ENCODE assay signal across 8 cellular contexts in genomic region chr19:49427855-49428546, GRCh38. TPM values are rescaled to one million over a fixed set of nuclear protein-coding genes. Genes with fewer than 3 reads are reported as not detected.
DNase-seq lines count a peak whose midpoint lies in the region; TF ChIP-seq lines count a peak whose summit lies in the region.

No MANE protein-coding gene starts in this region.

- DNase-seq in GM10248 (ENCODE audit: extremely low spot score) (peak; percentile 50), immature natural killer cell (peak in 1 of 3 donors; percentile 40), inferior parietal cortex (ENCODE audit: extremely low spot score) (no peak), T1000 (lab: John Stamatoyannopoulos, UW) (no peak), SKM-1 (lab: John Stamatoyannopoulos, UW; ENCODE audit: unreplicated experiment) (no peak), GF-D8 (lab: John Stamatoyannopoulos, UW) (no peak)
- peak; percentile 25 for DNase-seq in T-helper 2 cell treated with Interferon-gamma antibody and Interleukin-4, amounts not matched to agents 5 μg/mL and 100 μg/mL, for 36 hours (ENCODE audit: low spot score)

- POLR2A ChIA-PET in GM10248 (lab: Yijun Ruan, JAX), result interaction anchor here (0.5 kb wide), 1 partner anchor 24 kb away, joined by 4 read pairs; the partner anchor contains the start of gene PIH1D1

- no peak for TF ChIP-seq CTCF in 22Rv1 (IDR thresholded peaks at IDR 0.05)
- TF ChIP-seq CTCF in GM10248 (IDR thresholded peaks at IDR 0.05; ENCODE audit: control extremely low read depth, extremely low read depth, low read depth, missing control alignments), result no peak

- H3K4me1 Mint-ChIP-seq in T-helper 2 cell treated with Interferon-gamma antibody and Interleukin-4, amounts not matched to agents 5 μg/mL and 100 μg/mL, for 36 hours (ENCODE audit: low read depth), result peaks cover 41% of the 10 kb centered on the region
- peaks cover 31 to 32% of the 10 kb centered on the region in 2 donors for H3K4me1 Mint-ChIP-seq in immature natural killer cell

- peaks cover 85% of the 10 kb centered on the region for H3K27me3 Mint-ChIP-seq in T-helper 2 cell treated with Interferon-gamma antibody and Interleukin-4, amounts not matched to agents 5 μg/mL and 100 μg/mL, for 36 hours (ENCODE audit: low read depth)
- peaks cover 45 to 55% (median 47%) of the 10 kb centered on the region in 3 donors for H3K27me3 Mint-ChIP-seq in immature natural killer cell (ENCODE audit: low read depth in 3 of 3)

- CTCF ChIA-PET in GM10248 (lab: Yijun Ruan, JAX), result interaction anchor here (1.2 to 2.2 kb wide), 5 partner anchors 10 to 42 kb away, joined by 3 to 7 read pairs (median 4); no protein-coding TSS in a partner anchor

- H3K4me3 Mint-ChIP-seq in T-helper 2 cell treated with Interferon-gamma antibody and Interleukin-4, amounts not matched to agents 5 μg/mL and 100 μg/mL, for 36 hours, result peak overlapping the region; percentile 53
- H3K4me3 Mint-ChIP-seq in immature natural killer cell, result peak overlapping the region; percentile 27 to 71 (median 66)

- no peaks in the 10 kb centered on the region for H3K36me3 Mint-ChIP-seq in T-helper 2 cell treated with Interferon-gamma antibody and Interleukin-4, amounts not matched to agents 5 μg/mL and 100 μg/mL, for 36 hours (ENCODE audit: low read depth)
- H3K36me3 Mint-ChIP-seq in immature natural killer cell, result peaks cover 0 to 4% (median 3%) of the 10 kb centered on the region in 3 donors

- peak overlapping the region; percentile 85 for H3K27ac ChIP-seq in 22Rv1

- H3K27ac Mint-ChIP-seq in T-helper 2 cell treated with Interferon-gamma antibody and Interleukin-4, amounts not matched to agents 5 μg/mL and 100 μg/mL, for 36 hours, result no peak overlapping the region
- no peak overlapping the region for H3K27ac Mint-ChIP-seq in immature natural killer cell

- H3K9me3 Mint-ChIP-seq in T-helper 2 cell treated with Interferon-gamma antibody and Interleukin-4, amounts not matched to agents 5 μg/mL and 100 μg/mL, for 36 hours, result no peaks in the 10 kb centered on the region
- peaks cover 0 to 3% (median 0%) of the 10 kb centered on the region in 6 donors for H3K9me3 Mint-ChIP-seq in immature natural killer cell

RNA-seq across cellular contexts. Expression of gene GFY, which starts 2.8 kb away (rescaled TPM):
- not detected for polyA plus RNA-seq in immature natural killer cell

RNA-seq across cellular contexts. Expression of gene PTH2, which starts 4.8 kb away (rescaled TPM):
- not detected for polyA plus RNA-seq in immature natural killer cell

RNA-seq across cellular contexts. Expression of gene SLC17A7, which starts 13.3 kb away (rescaled TPM):
- not detected for polyA plus RNA-seq in immature natural killer cell

RNA-seq across cellular contexts. Expression of gene PIH1D1, which starts 23.6 kb away (rescaled TPM):
- polyA plus RNA-seq in immature natural killer cell, result 10 to 100 TPM; 91.4 to 97.6 (median 93.3) TPM

RNA-seq across cellular contexts. Expression of gene ALDH16A1, which starts 25.0 kb away (rescaled TPM):
- polyA plus RNA-seq in immature natural killer cell, result 10 to 100 TPM; 37.2 to 57.0 (median 42.4) TPM

Comparison
In these comparisons a context has a peak if more than half of its experiments do, and no peak if none do; other contexts are left out.
1. DNase-seq: peak in GM10248 (single experiment) and T-helper 2 cell treated with Interferon-gamma antibody and Interleukin-4, amounts not matched to agents 5 μg/mL and 100 μg/mL, for 36 hours (single experiment); none in inferior parietal cortex (single experiment), T1000 (single experiment), SKM-1 (single experiment) and GF-D8 (single experiment).